In genomic region chr2:153519260-153519875, GRCh38 we compare ENCODE assay signal across 8 cellular contexts. TPM values are rescaled to one million over a fixed set of nuclear protein-coding genes. Genes with fewer than 3 reads are reported as not detected.
DNase-seq lines count a peak whose midpoint lies in the region; ATAC-seq and TF ChIP-seq lines count a peak whose summit lies in the region.

No MANE protein-coding gene starts in this region.

- intact Hi-C loops in posterior cingulate gyrus (cut with DNase I), result loop anchor here (2.0 to 10.0 kb wide), 2 partner anchors 775 to 1483 kb away; no protein-coding TSS in a partner anchor

- no peak overlapping the region for H3K4me3 ChIP-seq in fibroblast of villous mesenchyme (ENCODE audit: low read depth, low read length)

- TF ChIP-seq CTCF in HFFc6 (IDR thresholded peaks at IDR 0.05) (peak; percentile 97), fibroblast of villous mesenchyme (IDR thresholded peaks at IDR 0.05; ENCODE audit: insufficient read depth, low read depth, low read length) (peak; percentile 68)

- H3K27ac Mint-ChIP-seq in HFFc6, result no peak overlapping the region

- H3K9me3 Mint-ChIP-seq in HFFc6, result no peaks in the 10 kb centered on the region

- no peaks in the 10 kb centered on the region for H3K27me3 Mint-ChIP-seq in HFFc6 (ENCODE audit: insufficient read depth)

- H3K36me3 Mint-ChIP-seq in HFFc6 (ENCODE audit: low read depth), result no peaks in the 10 kb centered on the region

- no peak for ATAC-seq in HG03460 (IDR thresholded peaks at IDR 0.05; ENCODE audit: unreplicated experiment)

- H3K4me1 Mint-ChIP-seq in HFFc6 (ENCODE audit: low read depth), result no peaks in the 10 kb centered on the region

- DNase-seq in DMS153 (lab: John Stamatoyannopoulos, UW), result peak; percentile 42
- DNase-seq in HFFc6, result peak; percentile 36
- peak; percentile 84 for DNase-seq in NCI-H748 treated with DMSO at 0.1 percent for 48 hours (lab: John Stamatoyannopoulos, UW)
- peak; percentile 35 for DNase-seq in activated T-cell treated with anti-CD3 and anti-CD28 coated beads, Interleukin-2, amount 50 U/mL, for 1 hour
- peak; percentile 50 for DNase-seq in fibroblast of villous mesenchyme (ENCODE audit: low read depth)
- DNase-seq in posterior cingulate gyrus, result peak in 7 of 10 donors; percentile 20 to 88 (median 66)
- DNase-seq in HuH-7.5 (ENCODE audit: low spot score), result no peak

- no peak overlapping the region for H3K4me3 Mint-ChIP-seq in HFFc6

RNA-seq across cellular contexts. Expression of gene RPRM, which starts 40.8 kb away (rescaled TPM):
- total RNA-seq in HFFc6 (2021; fragmentation: NEBNext Ultra II Directional; extraction: Animal tissue kit (Norgen Biotek cat#: 25700)), result not detected
- total RNA-seq in fibroblast of villous mesenchyme, result not detected in 2 replicates
